Comparison of ENCODE assay signal across 1 cellular context in the genomic region with DNA sequence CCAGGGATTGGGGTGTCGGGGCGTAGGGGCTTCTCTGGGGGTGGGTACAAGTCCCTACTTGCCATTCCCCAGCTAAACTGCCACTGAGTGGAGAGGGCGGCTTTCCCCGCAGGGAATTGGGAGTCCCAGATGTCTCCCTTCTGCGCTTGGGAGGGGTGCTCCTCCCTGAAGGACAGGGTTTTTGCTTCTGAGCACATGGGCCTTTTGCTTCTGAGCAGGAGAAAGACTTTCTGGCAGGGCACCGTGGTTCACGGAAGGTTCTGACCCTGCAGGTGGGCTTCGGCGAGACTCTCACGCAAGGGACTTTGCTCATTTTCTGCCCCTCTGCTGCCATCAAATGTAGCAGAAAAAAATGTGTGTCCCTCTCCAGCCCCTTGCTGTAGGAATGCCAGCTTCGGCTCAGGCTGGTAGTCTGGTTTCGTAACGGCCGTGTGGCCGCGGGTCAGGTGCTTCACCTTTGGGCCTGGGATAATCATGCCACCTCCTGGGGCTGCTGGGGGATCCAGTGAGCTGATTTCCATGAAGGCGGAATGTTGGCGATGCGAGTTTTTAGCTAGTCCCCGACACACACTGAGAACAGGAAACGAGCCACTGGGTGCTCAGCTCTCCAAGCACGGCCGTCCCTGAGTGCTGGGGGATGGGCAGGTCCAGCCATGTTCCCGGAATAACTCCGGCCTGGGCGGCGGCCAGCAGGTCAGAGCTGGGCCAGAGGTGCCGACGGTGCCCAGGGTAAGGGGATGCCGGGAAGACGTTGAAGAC.
TF ChIP-seq lines count a peak whose summit lies in the region.

No MANE protein-coding gene starts in this region.

TF ChIP-seq in liver, 16 proteins besides CTCF, POLR2A, EP300 and RAD21 (continued from another document):
- TF ChIP-seq, protein P1, sequence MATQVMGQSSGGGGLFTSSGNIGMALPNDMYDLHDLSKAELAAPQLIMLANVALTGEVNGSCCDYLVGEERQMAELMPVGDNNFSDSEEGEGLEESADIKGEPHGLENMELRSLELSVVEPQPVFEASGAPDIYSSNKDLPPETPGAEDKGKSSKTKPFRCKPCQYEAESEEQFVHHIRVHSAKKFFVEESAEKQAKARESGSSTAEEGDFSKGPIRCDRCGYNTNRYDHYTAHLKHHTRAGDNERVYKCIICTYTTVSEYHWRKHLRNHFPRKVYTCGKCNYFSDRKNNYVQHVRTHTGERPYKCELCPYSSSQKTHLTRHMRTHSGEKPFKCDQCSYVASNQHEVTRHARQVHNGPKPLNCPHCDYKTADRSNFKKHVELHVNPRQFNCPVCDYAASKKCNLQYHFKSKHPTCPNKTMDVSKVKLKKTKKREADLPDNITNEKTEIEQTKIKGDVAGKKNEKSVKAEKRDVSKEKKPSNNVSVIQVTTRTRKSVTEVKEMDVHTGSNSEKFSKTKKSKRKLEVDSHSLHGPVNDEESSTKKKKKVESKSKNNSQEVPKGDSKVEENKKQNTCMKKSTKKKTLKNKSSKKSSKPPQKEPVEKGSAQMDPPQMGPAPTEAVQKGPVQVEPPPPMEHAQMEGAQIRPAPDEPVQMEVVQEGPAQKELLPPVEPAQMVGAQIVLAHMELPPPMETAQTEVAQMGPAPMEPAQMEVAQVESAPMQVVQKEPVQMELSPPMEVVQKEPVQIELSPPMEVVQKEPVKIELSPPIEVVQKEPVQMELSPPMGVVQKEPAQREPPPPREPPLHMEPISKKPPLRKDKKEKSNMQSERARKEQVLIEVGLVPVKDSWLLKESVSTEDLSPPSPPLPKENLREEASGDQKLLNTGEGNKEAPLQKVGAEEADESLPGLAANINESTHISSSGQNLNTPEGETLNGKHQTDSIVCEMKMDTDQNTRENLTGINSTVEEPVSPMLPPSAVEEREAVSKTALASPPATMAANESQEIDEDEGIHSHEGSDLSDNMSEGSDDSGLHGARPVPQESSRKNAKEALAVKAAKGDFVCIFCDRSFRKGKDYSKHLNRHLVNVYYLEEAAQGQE (IDR thresholded peaks at IDR 0.05) = peak; percentile 57
- TF ChIP-seq FOXA1 (IDR thresholded peaks at IDR 0.05) (no peak), JUND (IDR thresholded peaks at IDR 0.05) (peak in 1 of 2 donors; percentile 30), HNF4G (IDR thresholded peaks at IDR 0.05) (no peak), RXRA (IDR thresholded peaks at IDR 0.05) (peak; percentile 84 to 92), FOXA2 (IDR thresholded peaks at IDR 0.05) (no peak), TAF1 (conservative IDR thresholded peaks at IDR 0.05) (no peak), EGR1 (IDR thresholded peaks at IDR 0.05; ENCODE audit: low read depth in 2 of 2) (peak in 1 of 2 donors; percentile 45), GABPA (IDR thresholded peaks at IDR 0.05 in 1 of 2, conservative IDR thresholded peaks at IDR 0.05 in 1 of 2) (peak in 1 of 2 donors; percentile 32)
- TF ChIP-seq, protein P2, sequence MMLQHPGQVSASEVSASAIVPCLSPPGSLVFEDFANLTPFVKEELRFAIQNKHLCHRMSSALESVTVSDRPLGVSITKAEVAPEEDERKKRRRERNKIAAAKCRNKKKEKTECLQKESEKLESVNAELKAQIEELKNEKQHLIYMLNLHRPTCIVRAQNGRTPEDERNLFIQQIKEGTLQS (IDR thresholded peaks at IDR 0.05) = no peak
- TF ChIP-seq, protein P3, sequence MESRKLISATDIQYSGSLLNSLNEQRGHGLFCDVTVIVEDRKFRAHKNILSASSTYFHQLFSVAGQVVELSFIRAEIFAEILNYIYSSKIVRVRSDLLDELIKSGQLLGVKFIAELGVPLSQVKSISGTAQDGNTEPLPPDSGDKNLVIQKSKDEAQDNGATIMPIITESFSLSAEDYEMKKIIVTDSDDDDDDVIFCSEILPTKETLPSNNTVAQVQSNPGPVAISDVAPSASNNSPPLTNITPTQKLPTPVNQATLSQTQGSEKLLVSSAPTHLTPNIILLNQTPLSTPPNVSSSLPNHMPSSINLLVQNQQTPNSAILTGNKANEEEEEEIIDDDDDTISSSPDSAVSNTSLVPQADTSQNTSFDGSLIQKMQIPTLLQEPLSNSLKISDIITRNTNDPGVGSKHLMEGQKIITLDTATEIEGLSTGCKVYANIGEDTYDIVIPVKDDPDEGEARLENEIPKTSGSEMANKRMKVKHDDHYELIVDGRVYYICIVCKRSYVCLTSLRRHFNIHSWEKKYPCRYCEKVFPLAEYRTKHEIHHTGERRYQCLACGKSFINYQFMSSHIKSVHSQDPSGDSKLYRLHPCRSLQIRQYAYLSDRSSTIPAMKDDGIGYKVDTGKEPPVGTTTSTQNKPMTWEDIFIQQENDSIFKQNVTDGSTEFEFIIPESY (IDR thresholded peaks at IDR 0.05) = no peak
